In the genomic region with DNA sequence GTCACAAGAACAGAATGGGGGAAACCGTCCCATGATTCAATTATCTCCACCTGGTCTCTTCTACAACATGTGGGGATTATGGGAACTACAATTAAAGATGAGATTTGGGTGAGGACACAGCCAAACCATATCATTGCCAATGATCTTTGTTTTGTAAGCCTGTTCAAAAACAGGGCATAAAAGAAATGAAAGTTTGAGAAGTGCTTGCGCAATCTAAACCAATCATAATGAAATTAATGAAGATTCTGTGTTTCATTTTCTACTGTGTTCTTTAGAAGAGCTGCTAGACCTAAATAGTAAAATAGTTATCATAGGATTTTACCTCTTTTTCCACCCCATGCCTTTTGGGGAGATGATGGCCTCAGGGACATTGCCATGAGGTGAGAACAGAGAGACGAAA, we compare ENCODE assay signal across 16 cellular contexts.
DNase-seq lines count a peak whose midpoint lies in the region; ATAC-seq and TF ChIP-seq lines count a peak whose summit lies in the region.
"Had no signal": no experiment of that assay in that cellular context is flagged by ENCODE, and none has a peak within 500 bp of the region (broad histone marks: within the 10 kb centered on the region; RNA-seq: fewer than 3 reads in every experiment).

No MANE protein-coding gene starts in this region.

- BruUV-seq in IMR-90 (replicated peaks; lab: Mats Ljungman, UMichigan) = no TSS peak

- H3K23ac ChIP-seq in IMR-90 (ENCODE audit: low read depth, low read length) = no peak overlapping the region

- H3K27ac ChIP-seq in IMR-90 (ENCODE audit: insufficient read depth, low read length) = no peak overlapping the region
- H3K27ac ChIP-seq: C4-2B had no signal

- H3K27me3 ChIP-seq in BE2C = no peaks in the 10 kb centered on the region
- H3K27me3 ChIP-seq in IMR-90 (ENCODE audit: control insufficient read depth, insufficient read depth, low read length) = no peaks in the 10 kb centered on the region
- no peaks in the 10 kb centered on the region for H3K27me3 ChIP-seq in adipocyte (replicated peaks; ENCODE audit: control insufficient read depth, insufficient read depth, low read length)

- in situ Hi-C loops in IMR-90 (cut with MboI; ENCODE audit: low sequenced_read_pairs) = no loop called here

- intact Hi-C loops in IMR-90 (cut with micrococcal nuclease) = no loop called here

- H2AK9ac ChIP-seq in IMR-90 (replicated peaks; ENCODE audit: low read depth, low read length, poor library complexity) = no peak overlapping the region

- POLR2A ChIA-PET in IMR-90 (lab: Charles Lee; ENCODE audit: unreplicated experiment) = no interaction called here

- WGBS in IMR-90 (ENCODE audit: extremely low coverage in 2 of 2, insufficient read length in 1 of 2), 2 experiments = no CpG with 5 or more reads among the region's 3 CpGs

- TF ChIP-seq CTCF in BE2C (IDR thresholded peaks at IDR 0.05; ENCODE audit: low read depth, low read length) (0 out of 2 replicates have a peak, but pooled peaks have one; percentile 2), IMR-90 (conservative IDR thresholded peaks at IDR 0.05; ENCODE audit: low read depth, low read length) (no peak), endothelial cell (IDR thresholded peaks at IDR 0.05; ENCODE audit: unreplicated experiment) (peak; percentile 22)

- peaks cover 4% of the 10 kb centered on the region for H3K4me1 Mint-ChIP-seq in endothelial cell (ENCODE audit: unreplicated experiment)
- H3K4me1 Mint-ChIP-seq in activated T-cell treated with anti-CD3 and anti-CD28 coated beads, Interleukin-2, amount 50 U/mL, for 72 hours (ENCODE audit: low read depth) = no peaks in the 10 kb centered on the region
- H3K4me1 Mint-ChIP-seq: CD4-positive, alpha-beta memory T cell; GM23338 had no signal

- H2BK20ac ChIP-seq in IMR-90 (ENCODE audit: low read depth, low read length) = no peak overlapping the region

- no peaks in the 10 kb centered on the region for H3K9me3 ChIP-seq in BE2C
- no peaks in the 10 kb centered on the region for H3K9me3 ChIP-seq in IMR-90 (ENCODE audit: control insufficient read depth, insufficient read depth, low read length)
- no peaks in the 10 kb centered on the region for H3K9me3 ChIP-seq in adipocyte (ENCODE audit: control insufficient read depth, low read length)

- dilution Hi-C loops in IMR-90 (cut with HindIII; ENCODE audit: low sequenced_read_pairs, unreplicated experiment) = no loop called here

- CTCF ChIA-PET in IMR-90 (lab: Yijun Ruan, JAX) = no interaction called here

- no peak for DNase-seq in BE2C
- DNase-seq in IMR-90 = no peak
- DNase-seq in adipocyte (ENCODE audit: low read depth) = peak; percentile 18
- DNase-seq in endothelial cell (ENCODE audit: low spot score) = no peak
- DNase-seq in activated T-cell treated with anti-CD3 and anti-CD28 coated beads, Interleukin-2, amount 50 U/mL, for 72 hours = no peak
- DNase-seq: ACHN; CD4-positive, alpha-beta memory T cell; DMS79 treated with DMSO at 0.1 percent for 48 hours; GF-D8; H7; HFFc6; KG1 had no signal

- H3K9ac ChIP-seq in IMR-90 (ENCODE audit: low read depth, low read length) = no peak overlapping the region
- no peak overlapping the region for H3K9ac ChIP-seq in adipocyte (ENCODE audit: low read length)

- no peak overlapping the region for H3K4ac ChIP-seq in IMR-90 (ENCODE audit: low read depth, low read length)

- H3K9me1 ChIP-seq in IMR-90 (ENCODE audit: insufficient read depth, low read length) = peaks cover 2% of the 10 kb centered on the region; the same call in 1 of the 2 replicates

- H3K4me3 Mint-ChIP-seq in endothelial cell (ENCODE audit: unreplicated experiment) = no peak overlapping the region
- no peak overlapping the region for H3K4me3 Mint-ChIP-seq in activated T-cell treated with anti-CD3 and anti-CD28 coated beads, Interleukin-2, amount 50 U/mL, for 72 hours
- H3K4me3 Mint-ChIP-seq: CD4-positive, alpha-beta memory T cell; GM23338; HFFc6 had no signal

- H3K56ac ChIP-seq in IMR-90 (ENCODE audit: extremely low read depth, insufficient read depth, low read length) = no peak overlapping the region

- no peak overlapping the region for H4K5ac ChIP-seq in IMR-90 (ENCODE audit: low read depth, low read length)

- TF ChIP-seq POLR2A in IMR-90 (IDR thresholded peaks at IDR 0.05; ENCODE audit: low read depth, low read length) = no peak

- H3K36me3 ChIP-seq in BE2C = no peaks in the 10 kb centered on the region
- H3K36me3 ChIP-seq in IMR-90 (ENCODE audit: control insufficient read depth, insufficient read depth, low read length) = no peaks in the 10 kb centered on the region
- no peaks in the 10 kb centered on the region for H3K36me3 ChIP-seq in adipocyte (ENCODE audit: control insufficient read depth, insufficient read depth, low read length, severe bottlenecking)

- no peaks in the 10 kb centered on the region for H3K36me3 Mint-ChIP-seq in endothelial cell (ENCODE audit: low read depth, unreplicated experiment)
- no peaks in the 10 kb centered on the region for H3K36me3 Mint-ChIP-seq in activated T-cell treated with anti-CD3 and anti-CD28 coated beads, Interleukin-2, amount 50 U/mL, for 72 hours (ENCODE audit: insufficient read depth in 2 of 2)
- H3K36me3 Mint-ChIP-seq: CD4-positive, alpha-beta memory T cell had no signal

- no peak overlapping the region for H4K8ac ChIP-seq in IMR-90 (ENCODE audit: low read depth in 2 of 2, low read length in 2 of 2)

- no peak overlapping the region for H2AFZ ChIP-seq in IMR-90 (replicated peaks; ENCODE audit: low read length, poor library complexity)
- H2AFZ ChIP-seq: GM23338 had no signal

- H2BK120ac ChIP-seq in IMR-90 (ENCODE audit: low read depth, low read length) = no peak overlapping the region

- H3K27ac Mint-ChIP-seq in endothelial cell (ENCODE audit: unreplicated experiment) = no peak overlapping the region
- no peak overlapping the region for H3K27ac Mint-ChIP-seq in activated T-cell treated with anti-CD3 and anti-CD28 coated beads, Interleukin-2, amount 50 U/mL, for 72 hours
- H3K27ac Mint-ChIP-seq: CD4-positive, alpha-beta memory T cell; GM23338; HFFc6 had no signal

- no peak overlapping the region for H2BK5ac ChIP-seq in IMR-90 (ENCODE audit: low read depth, low read length, poor library complexity, severe bottlenecking)

- H2AK5ac ChIP-seq in IMR-90 (ENCODE audit: low read depth, low read length) = no peak overlapping the region

- TF ChIP-seq RAD21 in IMR-90 (IDR thresholded peaks at IDR 0.05; ENCODE audit: low read length) = no peak

- no peaks in the 10 kb centered on the region for H3K27me3 Mint-ChIP-seq in endothelial cell (ENCODE audit: unreplicated experiment)
- no peaks in the 10 kb centered on the region for H3K27me3 Mint-ChIP-seq in activated T-cell treated with anti-CD3 and anti-CD28 coated beads, Interleukin-2, amount 50 U/mL, for 72 hours (ENCODE audit: low read depth)
- H3K27me3 Mint-ChIP-seq: CD4-positive, alpha-beta memory T cell had no signal

- no peak overlapping the region for H3K14ac ChIP-seq in IMR-90 (replicated peaks; ENCODE audit: low read depth, low read length)

- no peaks in the 10 kb centered on the region for H3K79me1 ChIP-seq in IMR-90 (ENCODE audit: low read depth in 1 of 2, low read length in 2 of 2)

- ATAC-seq in IMR-90 (ENCODE audit: low read depth) (no peak), HG03521 (IDR thresholded peaks at IDR 0.05; ENCODE audit: unreplicated experiment) (no peak)
- no peak for ATAC-seq in activated T-cell treated with anti-CD3 and anti-CD28 coated beads, Interleukin-2, amount 50 U/mL, for 72 hours (replicated peaks in 1 of 2)
- ATAC-seq: GM23338, HCT116 had no signal

- no peak overlapping the region for H2BK15ac ChIP-seq in IMR-90 (ENCODE audit: low read depth, low read length)

- H3K4me3 ChIP-seq in BE2C (ENCODE audit: low read depth, low read length) (no peak overlapping the region), IMR-90 (ENCODE audit: insufficient read depth, low read depth, low read length) (no peak overlapping the region), adipocyte (ENCODE audit: low read length) (no peak overlapping the region)
- H3K4me3 ChIP-seq: GM23338 had no signal

- H3K4me2 ChIP-seq in IMR-90 (ENCODE audit: low read depth, low read length) = no peak overlapping the region
- H3K4me2 ChIP-seq: GM23338 had no signal

- H3K4me1 ChIP-seq in BE2C (no peaks in the 10 kb centered on the region), IMR-90 (ENCODE audit: control insufficient read depth, insufficient read depth, low read length) (no peaks in the 10 kb centered on the region), adipocyte (ENCODE audit: control insufficient read depth, insufficient read depth, low read length) (no peaks in the 10 kb centered on the region)

- H4K20me1 ChIP-seq in IMR-90 (ENCODE audit: insufficient read depth, low read length) = no peaks in the 10 kb centered on the region

- H3K9me3 Mint-ChIP-seq in endothelial cell (ENCODE audit: unreplicated experiment) = no peaks in the 10 kb centered on the region
- peaks cover 3 to 4% of the 10 kb centered on the region in 2 donors for H3K9me3 Mint-ChIP-seq in activated T-cell treated with anti-CD3 and anti-CD28 coated beads, Interleukin-2, amount 50 U/mL, for 72 hours
- H3K9me3 Mint-ChIP-seq: GM23338 had no signal

- H4K91ac ChIP-seq in IMR-90 (ENCODE audit: insufficient read depth, low read depth, low read length) = no peak overlapping the region

- no peak overlapping the region for H3K18ac ChIP-seq in IMR-90 (ENCODE audit: low read depth, low read length)

TF ChIP-seq in IMR-90, 13 proteins besides CTCF, POLR2A, EP300 and RAD21:
- peak; percentile 81 for TF ChIP-seq CEBPB (IDR thresholded peaks at IDR 0.05; ENCODE audit: low read depth, low read length)
- TF ChIP-seq RFX5 (IDR thresholded peaks at IDR 0.05; ENCODE audit: low read depth, low read length) = no peak
- TF ChIP-seq MAFK (IDR thresholded peaks at IDR 0.05; ENCODE audit: low read depth, low read length) = no peak
- TF ChIP-seq NFE2L2 (IDR thresholded peaks at IDR 0.05; ENCODE audit: low read depth, low read length) = no peak
- no peak for TF ChIP-seq MXI1 (IDR thresholded peaks at IDR 0.05; ENCODE audit: borderline replicate concordance, low read depth, low read length)
- no peak for TF ChIP-seq RCOR1 (IDR thresholded peaks at IDR 0.05; ENCODE audit: insufficient replicate concordance, low read length)
